Comparison of ENCODE assay signal across 9 cellular contexts in genomic region chr22:50562075-50562410, GRCh38. TPM values are rescaled to one million over a fixed set of nuclear protein-coding genes. Genes with fewer than 3 reads are reported as not detected.
DNase-seq lines count a peak whose midpoint lies in the region; ATAC-seq and TF ChIP-seq lines count a peak whose summit lies in the region.
"Not testable (repeated sequence)": the region's sequence is repeated elsewhere in the genome, so short reads cannot be mapped to it uniquely, and the experiment has no call there.
"Had no signal": no experiment of that assay in that cellular context is flagged by ENCODE, and none has a peak within 500 bp of the region (broad histone marks: within the 10 kb centered on the region; RNA-seq: fewer than 3 reads in every experiment).

No MANE protein-coding gene starts in this region.

- peak overlapping the region; percentile 75 for H3K27ac Mint-ChIP-seq in Calu3 (ENCODE audit: unreplicated experiment)
- peak overlapping the region; percentile 65 for H3K27ac Mint-ChIP-seq in activated CD4-positive, alpha-beta T cell treated with anti-CD3 and anti-CD28 coated beads, Interleukin-2, amount 10 ng/mL, durations not matched to agents 7 days and 5 days
- H3K27ac Mint-ChIP-seq in activated naive CD4-positive, alpha-beta T cell treated with anti-CD3 and anti-CD28 coated beads, Interleukin-2, amount 50 U/mL, for 72 hours: peak overlapping the region; percentile 25 to 91
- peak overlapping the region; percentile 80 to 87 for H3K27ac Mint-ChIP-seq in effector memory CD8-positive, alpha-beta T cell
- peak overlapping the region in 4 of 6 donors; percentile 96 to 99 (median 96) for H3K27ac Mint-ChIP-seq in immature natural killer cell
- not testable (repeated sequence) for H3K27ac Mint-ChIP-seq in nephron, type B pancreatic cell

- intact Hi-C loops in Calu3 (cut with micrococcal nuclease; ENCODE audit: unreplicated experiment): not testable (repeated sequence)

- not testable (repeated sequence) for H3K9me3 Mint-ChIP-seq in Calu3 (ENCODE audit: low read depth, unreplicated experiment); activated CD4-positive, alpha-beta T cell treated with anti-CD3 and anti-CD28 coated beads, Interleukin-2, amount 10 ng/mL, durations not matched to agents 7 days and 5 days; activated naive CD4-positive, alpha-beta T cell treated with anti-CD3 and anti-CD28 coated beads, Interleukin-2, amount 50 U/mL, for 72 hours; effector memory CD8-positive, alpha-beta T cell; immature natural killer cell; nephron; type B pancreatic cell

- TF ChIP-seq CTCF in Calu3 (IDR thresholded peaks at IDR 0.05; ENCODE audit: unreplicated experiment); nephron (IDR thresholded peaks at IDR 0.05; ENCODE audit: unreplicated experiment in 3 of 3); type B pancreatic cell (conservative IDR thresholded peaks at IDR 0.05): not testable (repeated sequence)

- not testable (repeated sequence) for ATAC-seq in activated naive CD4-positive, alpha-beta T cell treated with anti-CD3 and anti-CD28 coated beads, Interleukin-2, amount 50 U/mL, for 72 hours; effector memory CD8-positive, alpha-beta T cell (replicated peaks)

- H3K27me3 Mint-ChIP-seq in Calu3 (ENCODE audit: unreplicated experiment); effector memory CD8-positive, alpha-beta T cell: not testable (repeated sequence)
- peaks cover 15% of the 10 kb centered on the region for H3K27me3 Mint-ChIP-seq in activated CD4-positive, alpha-beta T cell treated with anti-CD3 and anti-CD28 coated beads, Interleukin-2, amount 10 ng/mL, durations not matched to agents 7 days and 5 days
- H3K27me3 Mint-ChIP-seq in immature natural killer cell (ENCODE audit: low read depth in 3 of 3): peaks cover 8 to 18% (median 9%) of the 10 kb centered on the region in 3 donors
- peaks cover 32% of the 10 kb centered on the region for H3K27me3 Mint-ChIP-seq in nephron (ENCODE audit: low read depth)
- peaks cover 30% of the 10 kb centered on the region for H3K27me3 Mint-ChIP-seq in type B pancreatic cell

- H3K4me3 Mint-ChIP-seq in Calu3 (ENCODE audit: low read depth, unreplicated experiment): peak overlapping the region; percentile 56
- H3K4me3 Mint-ChIP-seq in activated CD4-positive, alpha-beta T cell treated with anti-CD3 and anti-CD28 coated beads, Interleukin-2, amount 10 ng/mL, durations not matched to agents 7 days and 5 days: not testable (repeated sequence)
- H3K4me3 Mint-ChIP-seq in effector memory CD8-positive, alpha-beta T cell: peak overlapping the region; percentile 71 to 73
- H3K4me3 Mint-ChIP-seq in immature natural killer cell: peak overlapping the region in 1 of 5 donors; percentile 84
- peak overlapping the region in 2 of 3 experiments; percentile 74 to 77 for H3K4me3 Mint-ChIP-seq in nephron
- peak overlapping the region; percentile 73 for H3K4me3 Mint-ChIP-seq in type B pancreatic cell

- POLR2A ChIA-PET in activated CD4-positive, alpha-beta T cell treated with anti-CD3 and anti-CD28 coated beads, Interleukin-2, amount 10 ng/mL, durations not matched to agents 7 days and 5 days (lab: Charles Lee): interaction anchor here (1.3 kb wide), 1 partner anchor 36 kb away, joined by 4 read pairs; the partner anchor contains the start of gene SCO2

- not testable (repeated sequence) for H3K4me1 Mint-ChIP-seq in Calu3 (ENCODE audit: low read depth, unreplicated experiment)
- H3K4me1 Mint-ChIP-seq in activated CD4-positive, alpha-beta T cell treated with anti-CD3 and anti-CD28 coated beads, Interleukin-2, amount 10 ng/mL, durations not matched to agents 7 days and 5 days: peaks cover 24% of the 10 kb centered on the region
- H3K4me1 Mint-ChIP-seq in effector memory CD8-positive, alpha-beta T cell (ENCODE audit: low read depth in 2 of 2): peaks cover 16 to 21% of the 10 kb centered on the region in 2 donors
- peaks cover 22 to 26% of the 10 kb centered on the region in 2 donors for H3K4me1 Mint-ChIP-seq in immature natural killer cell
- H3K4me1 Mint-ChIP-seq in nephron: peaks cover 11% of the 10 kb centered on the region
- H3K4me1 Mint-ChIP-seq in type B pancreatic cell (ENCODE audit: unreplicated experiment): peaks cover 12% of the 10 kb centered on the region

- CTCF ChIA-PET in Calu3 (lab: Charles Lee): interaction anchor here (1.0 to 2.2 kb wide), 6 partner anchors 11 to 59 kb away, joined by 3 to 19 read pairs (median 6); partner anchors contain the start of genes KLHDC7B, LMF2, NCAPH2 and SCO2
- CTCF ChIA-PET in activated CD4-positive, alpha-beta T cell treated with anti-CD3 and anti-CD28 coated beads, Interleukin-2, amount 10 ng/mL, durations not matched to agents 7 days and 5 days (lab: Charles Lee): interaction anchor here (0.6 to 4.9 kb wide), 15 partner anchors 10 to 200 kb away, joined by 3 to 74 read pairs (median 12); partner anchors contain the start of genes CHKB, CPT1B, KLHDC7B and SCO2

- BruUV-seq in Calu3 (replicated peaks; lab: Mats Ljungman, UMichigan): not testable (repeated sequence)

- not testable (repeated sequence) for DNase-seq in Calu3; activated CD4-positive, alpha-beta T cell treated with anti-CD3 and anti-CD28 coated beads, Interleukin-2, amount 10 ng/mL, durations not matched to agents 7 days and 5 days; activated naive CD4-positive, alpha-beta T cell treated with anti-CD3 and anti-CD28 coated beads, Interleukin-2, amount 50 U/mL, for 72 hours (ENCODE audit: low spot score in 2 of 2); effector memory CD8-positive, alpha-beta T cell; type B pancreatic cell (ENCODE audit: extremely low spot score, unreplicated experiment)
- peak in 1 of 3 donors; percentile 26 for DNase-seq in immature natural killer cell

- peaks cover 22% of the 10 kb centered on the region for H3K36me3 Mint-ChIP-seq in Calu3 (ENCODE audit: insufficient read depth, unreplicated experiment)
- H3K36me3 Mint-ChIP-seq in activated CD4-positive, alpha-beta T cell treated with anti-CD3 and anti-CD28 coated beads, Interleukin-2, amount 10 ng/mL, durations not matched to agents 7 days and 5 days (ENCODE audit: low read depth); activated naive CD4-positive, alpha-beta T cell treated with anti-CD3 and anti-CD28 coated beads, Interleukin-2, amount 50 U/mL, for 72 hours; effector memory CD8-positive, alpha-beta T cell (ENCODE audit: insufficient read depth); immature natural killer cell; nephron (ENCODE audit: low read depth); type B pancreatic cell: not testable (repeated sequence)

RNA-seq across cellular contexts. Expression of gene SYCE3, which starts 0.7 kb away (rescaled TPM):
- total RNA-seq in Calu3 (2022) (not detected in 2 replicates), type B pancreatic cell (ENCODE audit: low replicate concordance) (not detected in 2 replicates)
- under 1 TPM in 1 of 2 experiments, not detected in 1; 0.87 TPM for total RNA-seq in activated CD4-positive, alpha-beta T cell treated with anti-CD3 and anti-CD28 coated beads, Interleukin-2, amount 10 ng/mL, durations not matched to agents 7 days and 5 days
- total RNA-seq in activated naive CD4-positive, alpha-beta T cell treated with anti-CD3 and anti-CD28 coated beads, Interleukin-2, amount 50 U/mL, for 72 hours: 1 to 10 TPM in 1 of 2 donors, under 1 TPM in 1; 0.80 to 3.9 TPM
- polyA plus RNA-seq in immature natural killer cell: not detected
- total RNA-seq: CD8-positive, alpha-beta T cell; HT-29 had no signal

RNA-seq across cellular contexts. Expression of gene CPT1B, which starts 16.2 kb away (rescaled TPM):
- 72.6 and 77.0 TPM in 2 replicates for total RNA-seq in Calu3 (2022)
- total RNA-seq in activated CD4-positive, alpha-beta T cell treated with anti-CD3 and anti-CD28 coated beads, Interleukin-2, amount 10 ng/mL, durations not matched to agents 7 days and 5 days: 100 to 1,000 TPM; 107 to 113 TPM
- total RNA-seq in activated naive CD4-positive, alpha-beta T cell treated with anti-CD3 and anti-CD28 coated beads, Interleukin-2, amount 50 U/mL, for 72 hours: 10 to 100 TPM; 61.8 to 92.2 TPM
- polyA plus RNA-seq in immature natural killer cell: 1 to 10 TPM in 1 of 3 donors, under 1 TPM in 1, not detected in 1; 0.09 to 2.9 TPM
- 68.4 and 94.5 TPM in 2 replicates for total RNA-seq in type B pancreatic cell (ENCODE audit: low replicate concordance)

RNA-seq across cellular contexts. Expression of gene KLHDC7B, which starts 16.3 kb away (rescaled TPM):
- total RNA-seq in Calu3 (2022): 1.6 and 3.0 TPM in 2 replicates
- total RNA-seq in activated CD4-positive, alpha-beta T cell treated with anti-CD3 and anti-CD28 coated beads, Interleukin-2, amount 10 ng/mL, durations not matched to agents 7 days and 5 days: 10 to 100 TPM; 15.6 to 16.0 TPM
- 10 to 100 TPM in 1 of 2 donors, 1 to 10 TPM in 1; 2.6 to 11.0 TPM for total RNA-seq in activated naive CD4-positive, alpha-beta T cell treated with anti-CD3 and anti-CD28 coated beads, Interleukin-2, amount 50 U/mL, for 72 hours
- polyA plus RNA-seq in immature natural killer cell: 1 to 10 TPM; 2.4 to 8.1 (median 4.5) TPM
- 0.10 TPM in 1 of 2 replicates, not detected in the other for total RNA-seq in type B pancreatic cell (ENCODE audit: low replicate concordance)
- total RNA-seq: HT-29 had no signal

RNA-seq across cellular contexts. Expression of gene CHKB, which starts 20.6 kb away (rescaled TPM):
- total RNA-seq in Calu3 (2022) (80.9 and 83.2 TPM in 2 replicates), type B pancreatic cell (ENCODE audit: low replicate concordance) (88.1 and 96.9 TPM in 2 replicates)
- 100 to 1,000 TPM; 140 to 142 TPM for total RNA-seq in activated CD4-positive, alpha-beta T cell treated with anti-CD3 and anti-CD28 coated beads, Interleukin-2, amount 10 ng/mL, durations not matched to agents 7 days and 5 days
- 100 to 1,000 TPM in 1 of 2 donors, 10 to 100 TPM in 1; 83.8 to 127 TPM for total RNA-seq in activated naive CD4-positive, alpha-beta T cell treated with anti-CD3 and anti-CD28 coated beads, Interleukin-2, amount 50 U/mL, for 72 hours
- 10 to 100 TPM; 44.0 to 51.3 (median 49.4) TPM for polyA plus RNA-seq in immature natural killer cell

RNA-seq across cellular contexts. Expression of gene TYMP, which starts 32.2 kb away (rescaled TPM):
- total RNA-seq in Calu3 (2022) (44.1 and 62.2 TPM in 2 replicates), type B pancreatic cell (ENCODE audit: low replicate concordance) (5.8 and 6.1 TPM in 2 replicates)
- total RNA-seq in activated CD4-positive, alpha-beta T cell treated with anti-CD3 and anti-CD28 coated beads, Interleukin-2, amount 10 ng/mL, durations not matched to agents 7 days and 5 days: 100 to 1,000 TPM in 1 of 2 experiments, 10 to 100 TPM in 1; 92.2 to 126 TPM
- total RNA-seq in activated naive CD4-positive, alpha-beta T cell treated with anti-CD3 and anti-CD28 coated beads, Interleukin-2, amount 50 U/mL, for 72 hours: 10 to 100 TPM; 20.8 to 74.5 TPM
- 10 to 100 TPM; 21.2 to 31.2 (median 25.5) TPM for polyA plus RNA-seq in immature natural killer cell
